Comparison of ENCODE assay signal across 19 cellular contexts in genomic region chr3:56389213-56389830, GRCh38.
DNase-seq lines count a peak whose midpoint lies in the region; ATAC-seq and TF ChIP-seq lines count a peak whose summit lies in the region.
"Had no signal": no experiment of that assay in that cellular context is flagged by ENCODE, and none has a peak within 500 bp of the region (broad histone marks: within the 10 kb centered on the region; RNA-seq: fewer than 3 reads in every experiment).

No MANE protein-coding gene starts in this region.

- ATAC-seq in activated T-cell treated with anti-CD3 and anti-CD28 coated beads, Interleukin-2, amount 50 U/mL, for 4 hours: peak; percentile 38 to 53
- ATAC-seq in stimulated activated effector memory CD8-positive, alpha-beta T cell treated with anti-CD3 and anti-CD28 coated beads, Interleukin-12 subunit alpha, Interleukin-12 subunit beta, amount 100 ng/mL, for 72 hours: peak; percentile 39
- ATAC-seq in GM21526 (IDR thresholded peaks at IDR 0.05; ENCODE audit: low FRiP score, unreplicated experiment): no peak

- H3K27me3 Mint-ChIP-seq in activated T-cell treated with anti-CD3 and anti-CD28 coated beads, Interleukin-2, amount 50 U/mL, for 4 hours (ENCODE audit: low read depth): peaks cover 14% of the 10 kb centered on the region
- H3K27me3 Mint-ChIP-seq in endodermal cell (ENCODE audit: insufficient read depth): no peaks in the 10 kb centered on the region

- DNase-seq in activated T-cell treated with anti-CD3 and anti-CD28 coated beads for 48 hours (ENCODE audit: low read depth): peak; percentile 2
- no peak for DNase-seq in activated T-cell treated with anti-CD3 and anti-CD28 coated beads, Interleukin-2, amount 50 U/mL, for 1 hour
- no peak for DNase-seq in activated T-cell treated with anti-CD3 and anti-CD28 coated beads, Interleukin-2, amount 50 U/mL, for 4 hours
- DNase-seq in amniotic epithelial cell (ENCODE audit: low read depth): peak; percentile 4
- no peak for DNase-seq in stimulated activated effector memory CD8-positive, alpha-beta T cell treated with anti-CD3 and anti-CD28 coated beads, Interleukin-12 subunit alpha, Interleukin-12 subunit beta, amount 100 ng/mL, for 72 hours (ENCODE audit: low spot score in 2 of 2)
- no peak for DNase-seq in endodermal cell
- DNase-seq: AML-193; Caco-2; DMS53; HCEC 1CT; MG63; NCI-H1092 treated with DMSO at 0.1 percent for 48 hours; NCI-H1694; NCI-H2107; NCI-H226; NCI-H69; NK-92 treated with Interleukin-12 subunit alpha and Interleukin-12 subunit beta, amount 100 ng/mL, for 24 hours; OCI-M1 had no signal

- H3K9me3 ChIP-seq in endodermal cell (ENCODE audit: control insufficient read depth, low read length): no peaks in the 10 kb centered on the region
- H3K9me3 ChIP-seq: Caco-2, MG63 had no signal

- no peak overlapping the region for H3K27ac Mint-ChIP-seq in stimulated activated effector memory CD8-positive, alpha-beta T cell treated with anti-CD3 and anti-CD28 coated beads, Interleukin-12 subunit alpha, Interleukin-12 subunit beta, amount 100 ng/mL, for 72 hours
- no peak overlapping the region for H3K27ac Mint-ChIP-seq in endodermal cell

- no peaks in the 10 kb centered on the region for H3K4me1 Mint-ChIP-seq in activated T-cell treated with anti-CD3 and anti-CD28 coated beads, Interleukin-2, amount 50 U/mL, for 4 hours (ENCODE audit: low read depth)
- H3K4me1 Mint-ChIP-seq in stimulated activated effector memory CD8-positive, alpha-beta T cell treated with anti-CD3 and anti-CD28 coated beads, Interleukin-12 subunit alpha, Interleukin-12 subunit beta, amount 100 ng/mL, for 72 hours: no peaks in the 10 kb centered on the region
- no peaks in the 10 kb centered on the region for H3K4me1 Mint-ChIP-seq in endodermal cell

- H3K9me3 Mint-ChIP-seq in activated T-cell treated with anti-CD3 and anti-CD28 coated beads, Interleukin-2, amount 50 U/mL, for 4 hours: no peaks in the 10 kb centered on the region
- no peaks in the 10 kb centered on the region for H3K9me3 Mint-ChIP-seq in stimulated activated effector memory CD8-positive, alpha-beta T cell treated with anti-CD3 and anti-CD28 coated beads, Interleukin-12 subunit alpha, Interleukin-12 subunit beta, amount 100 ng/mL, for 72 hours
- H3K9me3 Mint-ChIP-seq in endodermal cell: no peaks in the 10 kb centered on the region

- H3K4me3 ChIP-seq in endodermal cell (ENCODE audit: low read length): no peak overlapping the region
- H3K4me3 ChIP-seq: MG63 had no signal

- H3K9ac ChIP-seq in endodermal cell (ENCODE audit: extremely low read depth, low read length, poor library complexity, severe bottlenecking): no peak overlapping the region

- H3K36me3 ChIP-seq in endodermal cell (ENCODE audit: control insufficient read depth, insufficient read depth, low read length): no peaks in the 10 kb centered on the region
- H3K36me3 ChIP-seq: MG63 had no signal

- no peak for TF ChIP-seq CTCF in endodermal cell (conservative IDR thresholded peaks at IDR 0.05)

- H3K36me3 Mint-ChIP-seq in activated T-cell treated with anti-CD3 and anti-CD28 coated beads, Interleukin-2, amount 50 U/mL, for 4 hours (ENCODE audit: insufficient read depth): no peaks in the 10 kb centered on the region
- no peaks in the 10 kb centered on the region for H3K36me3 Mint-ChIP-seq in stimulated activated effector memory CD8-positive, alpha-beta T cell treated with anti-CD3 and anti-CD28 coated beads, Interleukin-12 subunit alpha, Interleukin-12 subunit beta, amount 100 ng/mL, for 72 hours
- H3K36me3 Mint-ChIP-seq in endodermal cell (ENCODE audit: low read depth): no peaks in the 10 kb centered on the region

- no peaks in the 10 kb centered on the region for H3K27me3 ChIP-seq in endodermal cell (ENCODE audit: control insufficient read depth, insufficient read depth, low read length, poor library complexity, severe bottlenecking)
- H3K27me3 ChIP-seq: MG63 had no signal

- H3K27ac ChIP-seq in endodermal cell (ENCODE audit: low read depth, low read length): no peak overlapping the region

- H3K4me3 Mint-ChIP-seq in activated T-cell treated with anti-CD3 and anti-CD28 coated beads, Interleukin-2, amount 50 U/mL, for 4 hours: no peak overlapping the region
- no peak overlapping the region for H3K4me3 Mint-ChIP-seq in stimulated activated effector memory CD8-positive, alpha-beta T cell treated with anti-CD3 and anti-CD28 coated beads, Interleukin-12 subunit alpha, Interleukin-12 subunit beta, amount 100 ng/mL, for 72 hours
- no peak overlapping the region for H3K4me3 Mint-ChIP-seq in endodermal cell

- 89 to 95% methylated on average over 2 to 3 of the region's 3 CpGs for WGBS in endodermal cell (ENCODE audit: insufficient coverage in 1 of 2, insufficient read length in 1 of 2), 2 experiments

- no peaks in the 10 kb centered on the region for H3K4me1 ChIP-seq in endodermal cell (ENCODE audit: control insufficient read depth, insufficient read depth, low read length)
- H3K4me1 ChIP-seq: Caco-2 had no signal

Comparison
In these comparisons a context has a peak if more than half of its experiments do, and no peak if none do; other contexts are left out.
1. DNase-seq: peak in activated T-cell treated with anti-CD3 and anti-CD28 coated beads for 48 hours (single experiment) and amniotic epithelial cell (single experiment); none in activated T-cell treated with anti-CD3 and anti-CD28 coated beads, Interleukin-2, amount 50 U/mL, for 1 hour (single experiment), activated T-cell treated with anti-CD3 and anti-CD28 coated beads, Interleukin-2, amount 50 U/mL, for 4 hours (single experiment), stimulated activated effector memory CD8-positive, alpha-beta T cell treated with anti-CD3 and anti-CD28 coated beads, Interleukin-12 subunit alpha, Interleukin-12 subunit beta, amount 100 ng/mL, for 72 hours (0 of 2) and endodermal cell (single experiment).